In the genomic region with DNA sequence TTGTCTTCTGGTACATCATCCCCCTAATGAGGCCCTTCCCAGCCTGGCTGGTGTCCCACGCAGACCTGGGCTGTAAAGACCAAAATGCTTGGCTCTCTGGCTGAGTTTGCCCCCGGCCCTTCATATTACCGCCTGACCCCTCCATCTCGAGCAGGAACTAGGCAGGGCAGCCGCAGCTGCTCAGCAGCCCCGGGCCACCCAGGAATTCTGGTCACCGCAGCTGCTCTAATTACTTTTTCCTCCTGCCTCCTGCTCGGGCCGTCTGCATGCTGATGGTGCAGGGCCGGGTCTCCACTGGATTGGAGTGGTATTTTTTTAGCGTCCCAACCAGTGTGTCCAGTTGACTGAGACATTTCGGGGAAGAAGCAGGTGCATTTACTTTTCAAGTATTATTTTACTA, we compare ENCODE assay signal across 22 cellular contexts.
"Had no signal": no experiment of that assay in that cellular context is flagged by ENCODE, and none has a peak within 500 bp of the region (broad histone marks: within the 10 kb centered on the region; RNA-seq: fewer than 3 reads in every experiment).

No MANE protein-coding gene starts in this region.

- DNase-seq: Kasumi-1, MM.1S, NCI-H1092 treated with DMSO at 0.1 percent for 48 hours, NCI-H1417, NCI-H1436 treated with DMSO at 0.1 percent for 48 hours, NCI-H187, NCI-H2029, NCI-H2081 treated with DMSO at 0.1 percent for 48 hours, NCI-H2171, NCI-H226, NCI-H446, NCI-H524, NCI-H774, Right ventricle myocardium superior, RPMI8226, SIG-M5, SK-N-SH, T-helper 1 cell had no signal

- H3K27ac ChIP-seq: HL-60, KMS-11 had no signal

- H3K4me1 Mint-ChIP-seq: IgD-negative memory B cell had no signal

- H3K36me3 Mint-ChIP-seq: IgD-negative memory B cell had no signal

- H3K27ac Mint-ChIP-seq: IgD-negative memory B cell had no signal

- H3K9ac ChIP-seq: KMS-11, SK-N-SH had no signal

- H3K4me2 ChIP-seq: KMS-11, SK-N-SH had no signal

- ATAC-seq: K562 had no signal

- H3K4me3 ChIP-seq: K562 had no signal

- H3K4me3 Mint-ChIP-seq: IgD-negative memory B cell had no signal

- H3K9me3 ChIP-seq: SK-N-SH had no signal
